Comparison of ENCODE assay signal across 1 cellular context in the genomic region with DNA sequence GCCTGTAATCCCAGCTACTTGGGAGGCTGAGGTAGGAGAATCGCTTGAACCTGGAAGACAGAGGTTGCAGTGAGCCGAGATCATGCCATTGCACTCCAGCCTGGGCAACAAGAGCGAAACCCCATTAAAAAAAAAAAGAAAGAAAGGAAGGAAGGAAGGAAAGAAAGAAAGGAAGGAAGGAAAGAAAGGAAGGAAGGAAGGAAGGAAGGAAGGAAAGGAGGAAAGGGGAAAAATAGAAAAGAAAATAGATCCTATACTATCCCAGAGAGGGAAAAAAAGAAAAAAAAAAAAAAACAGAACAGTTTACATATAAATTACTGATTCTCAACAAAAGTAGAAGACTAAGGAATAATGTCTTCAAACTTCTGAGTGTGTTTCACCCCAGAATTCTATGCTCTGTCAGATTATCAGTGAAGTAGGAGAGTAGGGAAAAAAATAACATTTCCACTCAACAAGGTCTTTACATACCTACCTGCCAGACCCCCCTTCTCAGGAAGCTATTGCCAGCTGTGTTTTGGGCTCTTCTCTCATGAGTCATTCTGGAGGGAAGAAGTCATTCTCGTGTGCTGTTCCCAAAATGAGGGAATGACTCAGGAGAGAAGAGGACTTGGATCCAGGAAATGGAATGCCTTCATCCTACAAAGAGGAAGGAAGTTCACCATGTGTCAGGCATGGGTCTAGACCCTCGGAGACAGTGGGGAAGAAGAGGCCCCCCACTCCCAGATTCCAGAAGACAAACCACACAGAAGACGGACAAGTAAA.
A peak's percentile ranks its signal among the peaks of the same experiment; 100 is the strongest.
TF ChIP-seq lines count a peak whose summit lies in the region.

No MANE protein-coding gene starts in this region.

TF ChIP-seq in K562, 482 proteins besides CTCF, POLR2A, EP300 and RAD21 (continued from another document and continues in another):
- TF ChIP-seq ARID3B (CRISPR knock-in tag; IDR thresholded peaks at IDR 0.05; ENCODE audit: borderline replicate concordance) (no peak), ZNF76 (CRISPR knock-in tag; IDR thresholded peaks at IDR 0.05; ENCODE audit: borderline replicate concordance) (no peak), NCOR1 (IDR thresholded peaks at IDR 0.05) (no peak), RBM39 (optimal IDR thresholded peaks at IDR 0.05; ENCODE audit: low read depth, low read length) (no peak), SMARCB1 (IDR thresholded peaks at IDR 0.05; ENCODE audit: insufficient read length, low read depth) (no peak), NCOA1 (IDR thresholded peaks at IDR 0.05; ENCODE audit: low read depth) (no peak), ZNF217 (CRISPR knock-in tag; IDR thresholded peaks at IDR 0.05) (no peak), VEZF1 (CRISPR knock-in tag; IDR thresholded peaks at IDR 0.05) (0 out of 2 replicates have a peak, but pooled peaks have one; percentile 38), HOXB6 (CRISPR knock-in tag; IDR thresholded peaks at IDR 0.05; ENCODE audit: borderline replicate concordance) (no peak), LEF1 (IDR thresholded peaks at IDR 0.05) (no peak), THRAP3 (IDR thresholded peaks at IDR 0.05; ENCODE audit: borderline replicate concordance) (no peak), BRF2 (IDR thresholded peaks at IDR 0.05; ENCODE audit: borderline replicate concordance, insufficient read depth, insufficient read length) (no peak), ZNF77 (CRISPR knock-in tag; IDR thresholded peaks at IDR 0.05) (no peak), MYC (IDR thresholded peaks at IDR 0.05; ENCODE audit: low read depth, low read length) (no peak), MYC (CRISPR knock-in tag; IDR thresholded peaks at IDR 0.05; ENCODE audit: borderline replicate concordance, low read depth) (no peak), ZNF134 (CRISPR knock-in tag; conservative IDR thresholded peaks at IDR 0.05) (no peak), HINFP (tag; conservative IDR thresholded peaks at IDR 0.05; ENCODE audit: low read depth) (0 out of 2 replicates have a peak, but pooled peaks have one; percentile 24), ZBTB8A (IDR thresholded peaks at IDR 0.05; ENCODE audit: partially characterized antibody) (no peak), JUN (IDR thresholded peaks at IDR 0.05; ENCODE audit: borderline replicate concordance, low read depth, low read length) (peak; percentile 60; the same call in 1 of the 2 replicates), JUN (CRISPR knock-in tag; IDR thresholded peaks at IDR 0.05; ENCODE audit: borderline replicate concordance) (no peak), CSDE1 (IDR thresholded peaks at IDR 0.05) (no peak), PML (IDR thresholded peaks at IDR 0.05; ENCODE audit: low read length) (no peak), SUPT5H (IDR thresholded peaks at IDR 0.05) (no peak), MGA (IDR thresholded peaks at IDR 0.05) (no peak), ZNF274 (IDR thresholded peaks at IDR 0.05; ENCODE audit: borderline replicate concordance, low read depth, low read length) (no peak), ZNF140 (CRISPR knock-in tag; IDR thresholded peaks at IDR 0.05) (no peak), ARHGAP35 (IDR thresholded peaks at IDR 0.05; ENCODE audit: partially characterized antibody) (no peak), SMARCE1 (IDR thresholded peaks at IDR 0.05) (no peak), CEBPB (tag; IDR thresholded peaks at IDR 0.05) (no peak), FOXJ2 (tag; IDR thresholded peaks at IDR 0.05) (no peak), SIN3A (IDR thresholded peaks at IDR 0.05; ENCODE audit: borderline replicate concordance in 2 of 2, control insufficient read depth in 1 of 2, low read depth in 2 of 2, low read length in 2 of 2) (no peak), XRCC4 (IDR thresholded peaks at IDR 0.05; ENCODE audit: extremely low read depth, insufficient read depth, insufficient read length) (no peak), MAFF (IDR thresholded peaks at IDR 0.05; ENCODE audit: low read length) (no peak), FIP1L1 (IDR thresholded peaks at IDR 0.05; ENCODE audit: low read depth, low read length, poor library complexity, severe bottlenecking) (no peak), ETV5 (CRISPR knock-in tag; IDR thresholded peaks at IDR 0.05; ENCODE audit: low read depth) (no peak)
- TF ChIP-seq, protein P1, sequence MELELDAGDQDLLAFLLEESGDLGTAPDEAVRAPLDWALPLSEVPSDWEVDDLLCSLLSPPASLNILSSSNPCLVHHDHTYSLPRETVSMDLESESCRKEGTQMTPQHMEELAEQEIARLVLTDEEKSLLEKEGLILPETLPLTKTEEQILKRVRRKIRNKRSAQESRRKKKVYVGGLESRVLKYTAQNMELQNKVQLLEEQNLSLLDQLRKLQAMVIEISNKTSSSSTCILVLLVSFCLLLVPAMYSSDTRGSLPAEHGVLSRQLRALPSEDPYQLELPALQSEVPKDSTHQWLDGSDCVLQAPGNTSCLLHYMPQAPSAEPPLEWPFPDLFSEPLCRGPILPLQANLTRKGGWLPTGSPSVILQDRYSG (tag; conservative IDR thresholded peaks at IDR 0.05; ENCODE audit: low read depth): no peak
- TF ChIP-seq, protein P2, sequence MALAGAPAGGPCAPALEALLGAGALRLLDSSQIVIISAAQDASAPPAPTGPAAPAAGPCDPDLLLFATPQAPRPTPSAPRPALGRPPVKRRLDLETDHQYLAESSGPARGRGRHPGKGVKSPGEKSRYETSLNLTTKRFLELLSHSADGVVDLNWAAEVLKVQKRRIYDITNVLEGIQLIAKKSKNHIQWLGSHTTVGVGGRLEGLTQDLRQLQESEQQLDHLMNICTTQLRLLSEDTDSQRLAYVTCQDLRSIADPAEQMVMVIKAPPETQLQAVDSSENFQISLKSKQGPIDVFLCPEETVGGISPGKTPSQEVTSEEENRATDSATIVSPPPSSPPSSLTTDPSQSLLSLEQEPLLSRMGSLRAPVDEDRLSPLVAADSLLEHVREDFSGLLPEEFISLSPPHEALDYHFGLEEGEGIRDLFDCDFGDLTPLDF (CRISPR knock-in tag; IDR thresholded peaks at IDR 0.05): no peak
